8 cellular contexts compared by ENCODE assay signal in the genomic region with DNA sequence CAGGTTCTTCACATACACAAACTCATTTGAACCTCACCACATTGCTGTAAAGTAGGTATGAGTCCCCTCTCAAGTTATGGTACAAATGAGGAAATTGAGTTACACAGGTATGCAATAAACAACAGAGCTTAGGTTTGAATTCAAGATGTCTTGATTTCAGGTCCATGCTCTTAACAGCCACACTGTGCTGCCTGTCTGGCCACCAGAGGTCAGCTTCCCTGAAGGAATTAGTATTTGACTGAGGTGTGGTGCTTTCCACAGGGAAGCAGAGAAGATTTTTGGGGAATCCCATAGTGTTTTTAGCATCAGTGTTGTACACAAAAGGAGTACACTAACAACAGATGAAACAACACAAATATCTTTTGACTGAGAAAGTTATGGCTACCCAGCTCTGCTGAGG.
DNase-seq lines count a peak whose midpoint lies in the region; ATAC-seq, FAIRE-seq and TF ChIP-seq lines count a peak whose summit lies in the region.

No MANE protein-coding gene starts in this region.

- H3K36me3 Mint-ChIP-seq in CD4-positive, CD25-positive, alpha-beta regulatory T cell, result no peaks in the 10 kb centered on the region

- no peak overlapping the region for H2BK5ac ChIP-seq in mesendoderm (ENCODE audit: low read length)

- no peaks in the 10 kb centered on the region for H3K36me3 ChIP-seq in CD4-positive, CD25-positive, alpha-beta regulatory T cell (ENCODE audit: control insufficient read depth, insufficient read depth, low read length)
- no peaks in the 10 kb centered on the region for H3K36me3 ChIP-seq in OCI-LY7 (ENCODE audit: insufficient read depth, low read length)
- no peaks in the 10 kb centered on the region for H3K36me3 ChIP-seq in colonic mucosa
- no peaks in the 10 kb centered on the region for H3K36me3 ChIP-seq in mesendoderm (ENCODE audit: control insufficient read depth, insufficient read depth, low read length)

- peak; percentile 18 for FAIRE-seq in GM19239 (lab: Jason Lieb, UNC)
- no peak for FAIRE-seq in urothelium cell line (lab: Jason Lieb, UNC)

- POLR2A ChIA-PET in OCI-LY7 (lab: Charles Lee), result no interaction called here

- no peak overlapping the region for H3K18ac ChIP-seq in mesendoderm (ENCODE audit: low read length)

- H3K9me3 Mint-ChIP-seq in CD4-positive, CD25-positive, alpha-beta regulatory T cell, result peaks cover 0 to 2% (median 0%) of the 10 kb centered on the region in 7 donors

- peak in 2 of 3 donors; percentile 9 to 13 for DNase-seq in CD4-positive, CD25-positive, alpha-beta regulatory T cell
- DNase-seq in GM19239 (ENCODE audit: insufficient read length, low spot score) (no peak), OCI-LY7 (ENCODE audit: low spot score) (peak; percentile 0), colonic mucosa (peak; percentile 35), mesendoderm (peak; percentile 58), urothelium cell line (ENCODE audit: low spot score) (no peak), T1000 (lab: John Stamatoyannopoulos, UW) (no peak)

- H4K8ac ChIP-seq in mesendoderm (ENCODE audit: low read depth, low read length), result no peak overlapping the region

- H3K79me1 ChIP-seq in mesendoderm (ENCODE audit: low read length), result no peaks in the 10 kb centered on the region

- H3K4me3 ChIP-seq in CD4-positive, CD25-positive, alpha-beta regulatory T cell (ENCODE audit: low read depth, low read length), result no peak overlapping the region
- H3K4me3 ChIP-seq in OCI-LY7 (ENCODE audit: low read depth, low read length, poor library complexity, severe bottlenecking) (no peak overlapping the region), colonic mucosa (no peak overlapping the region), mesendoderm (ENCODE audit: low read length) (no peak overlapping the region)

- H3K27ac Mint-ChIP-seq in CD4-positive, CD25-positive, alpha-beta regulatory T cell, result no peak overlapping the region

- no peak overlapping the region for H3K4ac ChIP-seq in mesendoderm (ENCODE audit: low read depth, low read length)

- CTCF ChIA-PET in OCI-LY7 (lab: Charles Lee; ENCODE audit: unreplicated experiment), result no interaction called here

- no peak overlapping the region for H2BK15ac ChIP-seq in mesendoderm (replicated peaks; ENCODE audit: low read depth)

- no peaks in the 10 kb centered on the region for H3K4me1 Mint-ChIP-seq in CD4-positive, CD25-positive, alpha-beta regulatory T cell

- H3K4me2 ChIP-seq in OCI-LY7 (ENCODE audit: low read length) (no peak overlapping the region), mesendoderm (ENCODE audit: low read length) (no peak overlapping the region)

- BruUV-seq in OCI-LY7 (replicated peaks; lab: Mats Ljungman, UMichigan), result no TSS peak

- H3K9me2 ChIP-seq in OCI-LY7 (ENCODE audit: insufficient read depth, low read length), result no peaks in the 10 kb centered on the region

- H3K27me3 Mint-ChIP-seq in CD4-positive, CD25-positive, alpha-beta regulatory T cell, result no peaks in the 10 kb centered on the region

- H3K79me2 ChIP-seq in OCI-LY7 (ENCODE audit: insufficient read depth, low read depth, low read length), result no peaks in the 10 kb centered on the region
- H3K79me2 ChIP-seq in mesendoderm (ENCODE audit: control insufficient read depth, insufficient read depth, low read length), result no peaks in the 10 kb centered on the region

- TF ChIP-seq CTCF in OCI-LY7 (conservative IDR thresholded peaks at IDR 0.05; ENCODE audit: low read length), result peak; percentile 34; the same call in 1 of the 2 replicates
- TF ChIP-seq CTCF in colonic mucosa (IDR thresholded peaks at IDR 0.05), result peak; percentile 53

- H2BK120ac ChIP-seq in mesendoderm (ENCODE audit: low read depth, low read length), result no peak overlapping the region

- H3K9ac ChIP-seq in colonic mucosa (ENCODE audit: low read depth in 2 of 2, low read length in 2 of 2) (no peak overlapping the region), mesendoderm (ENCODE audit: low read length) (no peak overlapping the region)

- no peaks in the 10 kb centered on the region for H4K20me1 ChIP-seq in OCI-LY7 (ENCODE audit: insufficient read depth, low read length)

- H3K56ac ChIP-seq in mesendoderm (ENCODE audit: low read length), result no peak overlapping the region

- H4K5ac ChIP-seq in mesendoderm (ENCODE audit: low read length), result no peak overlapping the region

- intact Hi-C loops in OCI-LY7 (cut with micrococcal nuclease; ENCODE audit: unreplicated experiment), result loop anchor here (10.0 kb wide), 1 partner anchor 222 kb away; no protein-coding TSS in a partner anchor
- intact Hi-C loops in colonic mucosa (cut with DNase I), result loop anchor here (5.0 kb wide), 1 partner anchor 224 kb away; no protein-coding TSS in a partner anchor

- H3K4me3 Mint-ChIP-seq in CD4-positive, CD25-positive, alpha-beta regulatory T cell, result no peak overlapping the region

- H2AK5ac ChIP-seq in mesendoderm (ENCODE audit: low read length), result no peak overlapping the region

- H2AFZ ChIP-seq in OCI-LY7 (ENCODE audit: low read length), result no peak overlapping the region

- H3K27me3 ChIP-seq in CD4-positive, CD25-positive, alpha-beta regulatory T cell (ENCODE audit: control insufficient read depth, insufficient read depth, low read length), result peaks cover 4% of the 10 kb centered on the region
- no peaks in the 10 kb centered on the region for H3K27me3 ChIP-seq in colonic mucosa
- no peaks in the 10 kb centered on the region for H3K27me3 ChIP-seq in mesendoderm (ENCODE audit: insufficient read depth, low read length, poor library complexity)

- no peaks in the 10 kb centered on the region for H3K9me3 ChIP-seq in CD4-positive, CD25-positive, alpha-beta regulatory T cell (ENCODE audit: control insufficient read depth in 2 of 2, low read length in 2 of 2)
- H3K9me3 ChIP-seq in OCI-LY7 (ENCODE audit: low read length) (no peaks in the 10 kb centered on the region), colonic mucosa (no peaks in the 10 kb centered on the region)

- no peak overlapping the region for H3K23ac ChIP-seq in mesendoderm (ENCODE audit: low read length)

- no peaks in the 10 kb centered on the region for H3K4me1 ChIP-seq in CD4-positive, CD25-positive, alpha-beta regulatory T cell (ENCODE audit: control insufficient read depth, insufficient read depth, low read length, poor library complexity, severe bottlenecking)
- H3K4me1 ChIP-seq in OCI-LY7 (ENCODE audit: insufficient read depth, low read length, poor library complexity, severe bottlenecking) (no peaks in the 10 kb centered on the region), colonic mucosa (no peaks in the 10 kb centered on the region), mesendoderm (ENCODE audit: control insufficient read depth, low read depth, low read length) (no peaks in the 10 kb centered on the region)

- H3K27ac ChIP-seq in CD4-positive, CD25-positive, alpha-beta regulatory T cell (ENCODE audit: insufficient read depth, low read length, poor library complexity, severe bottlenecking), result no peak overlapping the region
- no peak overlapping the region for H3K27ac ChIP-seq in OCI-LY7 (ENCODE audit: low read depth, low read length, poor library complexity, severe bottlenecking)
- H3K27ac ChIP-seq in colonic mucosa, result no peak overlapping the region
- no peak overlapping the region for H3K27ac ChIP-seq in mesendoderm (ENCODE audit: low read depth, low read length)

- no peak for ATAC-seq in CD4-positive, CD25-positive, alpha-beta regulatory T cell (ENCODE audit: low read depth in 2 of 2)
- ATAC-seq in GM21381 (IDR thresholded peaks at IDR 0.05; ENCODE audit: unreplicated experiment), result no peak

Comparison
In these comparisons a context has a peak if more than half of its experiments do, and no peak if none do; other contexts are left out.
1. DNase-seq: peak in CD4-positive, CD25-positive, alpha-beta regulatory T cell (2 of 3), OCI-LY7 (single experiment), colonic mucosa (single experiment) and mesendoderm (single experiment); none in GM19239 (single experiment), urothelium cell line (single experiment) and T1000 (single experiment).